In genomic region chr2:81852651-81853050, GRCh38 we compare ENCODE assay signal across 22 cellular contexts.
"Had no signal": no experiment of that assay in that cellular context is flagged by ENCODE, and none has a peak within 500 bp of the region (broad histone marks: within the 10 kb centered on the region; RNA-seq: fewer than 3 reads in every experiment).

No MANE protein-coding gene starts in this region.

- H3K4me3 ChIP-seq: colonic mucosa, coronary artery, dorsolateral prefrontal cortex, esophagus muscularis mucosa, esophagus squamous epithelium, gastrocnemius medialis, gastroesophageal sphincter, heart left ventricle, heart right ventricle had no signal

- H3K36me3 ChIP-seq: colonic mucosa, esophagus muscularis mucosa, esophagus squamous epithelium, gastrocnemius medialis, gastroesophageal sphincter, heart left ventricle, heart right ventricle had no signal

- H3K27ac ChIP-seq: colonic mucosa, coronary artery, dorsolateral prefrontal cortex, epithelial cell of prostate, esophagus muscularis mucosa, esophagus squamous epithelium, foreskin keratinocyte, gastrocnemius medialis, gastroesophageal sphincter, heart left ventricle, heart right ventricle had no signal

- DNase-seq: colonic mucosa; cortex of kidney; dermis blood vessel endothelial cell; dorsolateral prefrontal cortex; effector CD4-positive, alpha-beta T cell; effector CD8-positive, alpha-beta T cell; effector memory CD4-positive, alpha-beta T cell; effector memory CD8-positive, alpha-beta T cell; endodermal cell; erythroblast; esophagus squamous epithelium; foreskin melanocyte; gastrocnemius medialis; glutamatergic neuron; head of caudate nucleus; heart left ventricle; heart right ventricle had no signal

- H3K9me3 ChIP-seq: colonic mucosa, esophagus muscularis mucosa, esophagus squamous epithelium, gastrocnemius medialis, gastroesophageal sphincter, heart left ventricle had no signal

- H3K27me3 ChIP-seq: colonic mucosa, dorsolateral prefrontal cortex, esophagus muscularis mucosa, esophagus squamous epithelium, foreskin keratinocyte, gastrocnemius medialis, gastroesophageal sphincter, heart left ventricle, heart right ventricle had no signal
